19 cellular contexts compared by ENCODE assay signal in the genomic region with DNA sequence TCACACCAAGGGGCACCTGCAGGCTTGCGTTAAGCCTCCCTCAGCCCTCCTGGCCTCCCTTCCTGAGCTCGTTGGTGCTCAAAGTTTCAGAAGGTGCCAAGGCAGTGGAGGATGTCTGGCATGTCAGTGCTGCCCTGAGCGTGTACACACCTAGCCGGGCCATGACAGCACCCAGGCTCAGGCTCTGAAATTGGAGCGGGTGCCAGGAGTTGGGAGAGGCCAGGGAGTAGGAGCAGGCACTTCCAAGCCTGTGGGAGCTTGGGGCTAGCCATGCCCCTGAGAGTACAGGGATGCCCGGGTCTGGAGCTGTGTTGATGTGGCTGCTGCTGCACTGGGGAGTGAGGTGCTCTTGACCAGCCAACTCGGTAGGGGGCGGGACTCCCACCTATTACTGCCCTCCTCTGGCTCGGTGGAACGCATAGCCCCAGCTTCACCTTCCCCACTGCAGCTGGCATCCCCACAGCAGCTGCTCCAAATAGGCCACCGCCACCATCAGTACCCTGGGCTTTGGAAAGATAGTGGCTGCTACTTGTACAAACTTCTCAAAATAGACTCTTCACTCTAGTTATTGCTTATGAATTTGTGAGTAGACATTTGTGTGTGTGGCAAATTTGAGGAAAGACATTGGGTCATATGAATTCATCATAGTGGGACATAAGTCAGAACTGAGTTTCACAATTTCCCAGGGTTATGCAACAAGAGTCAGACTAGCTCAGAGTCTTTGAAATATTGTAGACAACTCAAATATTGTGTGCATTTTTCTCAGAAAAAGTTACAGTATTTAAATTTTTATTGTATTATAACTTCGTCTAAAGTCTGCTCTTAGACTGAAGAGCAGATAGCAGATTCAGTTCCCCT. TPM values are rescaled to one million over a fixed set of nuclear protein-coding genes. Genes with fewer than 3 reads are reported as not detected.
A peak's percentile ranks its signal among the peaks of the same experiment; 100 is the strongest.
DNase-seq lines count a peak whose midpoint lies in the region; ATAC-seq and TF ChIP-seq lines count a peak whose summit lies in the region.
"Had no signal": no experiment of that assay in that cellular context is flagged by ENCODE, and none has a peak within 500 bp of the region (broad histone marks: within the 10 kb centered on the region; RNA-seq: fewer than 3 reads in every experiment).

No MANE protein-coding gene starts in this region.

- in situ Hi-C loops in IMR-90 (cut with MboI; ENCODE audit: low sequenced_read_pairs), result no loop called here

- no peak overlapping the region for H2BK20ac ChIP-seq in IMR-90 (ENCODE audit: low read depth, low read length)

- TF ChIP-seq CTCF in IMR-90 (conservative IDR thresholded peaks at IDR 0.05; ENCODE audit: low read depth, low read length) (no peak), fibroblast of the aortic adventitia (IDR thresholded peaks at IDR 0.05; ENCODE audit: insufficient read depth, low read length) (no peak)

- TF ChIP-seq POLR2A in IMR-90 (IDR thresholded peaks at IDR 0.05; ENCODE audit: low read depth, low read length), result no peak

- no peak overlapping the region for H2BK120ac ChIP-seq in IMR-90 (ENCODE audit: low read depth, low read length)

- H3K4me3 ChIP-seq in IMR-90 (ENCODE audit: insufficient read depth, low read depth, low read length) (no peak overlapping the region), fibroblast of the aortic adventitia (ENCODE audit: low read depth, low read length) (no peak overlapping the region)
- H3K4me3 ChIP-seq: hepatocyte, SJSA1 had no signal

- no peak overlapping the region for H2AK5ac ChIP-seq in IMR-90 (ENCODE audit: low read depth, low read length)

- ATAC-seq in IMR-90 (ENCODE audit: low read depth) (no peak), sciatic nerve (peak; percentile 73), HG02981 (IDR thresholded peaks at IDR 0.05; ENCODE audit: unreplicated experiment) (no peak)
- ATAC-seq: activated CD4-positive, alpha-beta T cell treated with anti-CD3 and anti-CD28 coated beads for 36 hours had no signal

- H3K4ac ChIP-seq in IMR-90 (ENCODE audit: low read depth, low read length), result no peak overlapping the region

- no CpG with 5 or more reads among the region's 12 CpGs for WGBS in IMR-90 (ENCODE audit: extremely low coverage in 2 of 2, insufficient read length in 1 of 2), 2 experiments

- no peak overlapping the region for H3K18ac ChIP-seq in IMR-90 (ENCODE audit: low read depth, low read length)

- H4K91ac ChIP-seq in IMR-90 (ENCODE audit: insufficient read depth, low read depth, low read length), result no peak overlapping the region

- H4K8ac ChIP-seq in IMR-90 (ENCODE audit: low read depth in 2 of 2, low read length in 2 of 2), result no peak overlapping the region

- no peaks in the 10 kb centered on the region for H3K27me3 ChIP-seq in IMR-90 (ENCODE audit: control insufficient read depth, insufficient read depth, low read length)
- H3K27me3 ChIP-seq: hepatocyte, SJSA1 had no signal

- H4K5ac ChIP-seq in IMR-90 (ENCODE audit: low read depth, low read length), result no peak overlapping the region

- intact Hi-C loops in IMR-90 (cut with micrococcal nuclease), result no loop called here
- intact Hi-C loops in sciatic nerve (cut with DNase I), result no loop called here

- POLR2A ChIA-PET in IMR-90 (lab: Charles Lee; ENCODE audit: unreplicated experiment), result no interaction called here

- no peaks in the 10 kb centered on the region for H3K9me1 ChIP-seq in IMR-90 (ENCODE audit: insufficient read depth, low read length)

- H3K4me2 ChIP-seq in IMR-90 (ENCODE audit: low read depth, low read length), result no peak overlapping the region
- H3K4me2 ChIP-seq: hepatocyte had no signal

- peaks cover 11% of the 10 kb centered on the region for H3K9me3 ChIP-seq in IMR-90 (ENCODE audit: control insufficient read depth, insufficient read depth, low read length)
- H3K9me3 ChIP-seq: SJSA1 had no signal

- H2AK9ac ChIP-seq in IMR-90 (replicated peaks; ENCODE audit: low read depth, low read length, poor library complexity), result peak overlapping the region; percentile 16

- TF ChIP-seq RAD21 in IMR-90 (IDR thresholded peaks at IDR 0.05; ENCODE audit: low read length), result no peak

- H2BK5ac ChIP-seq in IMR-90 (ENCODE audit: low read depth, low read length, poor library complexity, severe bottlenecking), result no peak overlapping the region

- dilution Hi-C loops in IMR-90 (cut with HindIII; ENCODE audit: low sequenced_read_pairs, unreplicated experiment), result no loop called here

- H3K9ac ChIP-seq in IMR-90 (ENCODE audit: low read depth, low read length), result no peak overlapping the region

- H3K36me3 ChIP-seq in IMR-90 (ENCODE audit: control insufficient read depth, insufficient read depth, low read length), result no peaks in the 10 kb centered on the region
- H3K36me3 ChIP-seq: SJSA1 had no signal

- H4K20me1 ChIP-seq in IMR-90 (ENCODE audit: insufficient read depth, low read length), result no peaks in the 10 kb centered on the region

- no TSS peak for BruUV-seq in IMR-90 (replicated peaks; lab: Mats Ljungman, UMichigan)

- no peak for DNase-seq in IMR-90
- peak; percentile 93 for DNase-seq in SIG-M5 treated with dmso at 0.1 percent for 504 hours (lab: John Stamatoyannopoulos, UW; ENCODE audit: unreplicated experiment)
- DNase-seq in fibroblast of the aortic adventitia (ENCODE audit: low read depth), result peak; percentile 11
- DNase-seq in sciatic nerve (ENCODE audit: low spot score), result no peak
- no peak for DNase-seq in NCI-H2029 (lab: John Stamatoyannopoulos, UW)
- no peak for DNase-seq in SHP77 treated with DMSO at 0.1 percent for 48 hours (lab: John Stamatoyannopoulos, UW)
- DNase-seq: activated CD4-positive, alpha-beta T cell treated with anti-CD3 and anti-CD28 coated beads for 36 hours; activated naive CD4-positive, alpha-beta T cell treated with anti-CD3 and anti-CD28 coated beads for 36 hours; activated T-cell treated with anti-CD3 and anti-CD28 coated beads for 4 hours; Calu3; erythroblast; NCI-H187; occipital lobe; stimulated activated CD4-positive, alpha-beta T cell treated with anti-CD3 and anti-CD28 coated beads, Interleukin-2, amount 100 ng/mL, for 48 hours; substantia nigra; T1000 had no signal

- no peak overlapping the region for H2BK15ac ChIP-seq in IMR-90 (ENCODE audit: low read depth, low read length)

- no peak overlapping the region for H3K14ac ChIP-seq in IMR-90 (replicated peaks; ENCODE audit: low read depth, low read length)

- no peak overlapping the region for H3K23ac ChIP-seq in IMR-90 (ENCODE audit: low read depth, low read length)

- CTCF ChIA-PET in IMR-90 (lab: Yijun Ruan, JAX), result no interaction called here

- peak overlapping the region; percentile 21 for H2AFZ ChIP-seq in IMR-90 (replicated peaks; ENCODE audit: low read length, poor library complexity)
- H2AFZ ChIP-seq: hepatocyte had no signal

- no peak overlapping the region for H3K56ac ChIP-seq in IMR-90 (ENCODE audit: extremely low read depth, insufficient read depth, low read length)

- no peak overlapping the region for H3K27ac ChIP-seq in IMR-90 (ENCODE audit: insufficient read depth, low read length)
- H3K27ac ChIP-seq: hepatocyte, SJSA1 had no signal

- no peaks in the 10 kb centered on the region for H3K79me1 ChIP-seq in IMR-90 (ENCODE audit: low read depth in 1 of 2, low read length in 2 of 2)

- no peaks in the 10 kb centered on the region for H3K4me1 ChIP-seq in IMR-90 (ENCODE audit: control insufficient read depth, insufficient read depth, low read length)

TF ChIP-seq in IMR-90, 13 proteins besides CTCF, POLR2A, EP300 and RAD21:
- TF ChIP-seq CEBPB (IDR thresholded peaks at IDR 0.05; ENCODE audit: low read depth, low read length) (peak; percentile 48; the same call in 1 of the 2 replicates), NFE2L2 (IDR thresholded peaks at IDR 0.05; ENCODE audit: low read depth, low read length) (no peak)

RNA-seq across cellular contexts. Expression of a gene that starts 6.8 kb away (rescaled TPM):
- total RNA-seq in IMR-90 (2012; rRNA removed) (not detected in 2 replicates), fibroblast of the aortic adventitia (ENCODE audit: low replicate concordance) (under 0.01 and 0.08 TPM in 2 replicates), sciatic nerve (0.53 TPM)
- not detected in 2 replicates for polyA plus RNA-seq in IMR-90 (2012; rRNA removed)
- polyA plus RNA-seq in IMR-90 (2012; cell fraction: cytosol; rRNA removed), result not detected in 2 replicates
- polyA plus RNA-seq in IMR-90 (2012; cell fraction: nucleus; rRNA removed; ENCODE audit: low replicate concordance), result not detected in 2 replicates
- total RNA-seq: activated CD4-positive, alpha-beta T cell treated with anti-CD3 and anti-CD28 coated beads for 36 hours; activated naive CD4-positive, alpha-beta T cell treated with anti-CD3 and anti-CD28 coated beads for 36 hours; Calu3; SJSA1 had no signal
- polyA plus RNA-seq: hepatocyte had no signal

RNA-seq across cellular contexts. Expression of a gene that starts 34.1 kb away (rescaled TPM):
- total RNA-seq in IMR-90 (2012; rRNA removed), result 64.2 and 66.3 TPM in 2 replicates
- polyA plus RNA-seq in IMR-90 (2012; rRNA removed), result 26.8 and 29.7 TPM in 2 replicates
- polyA plus RNA-seq in IMR-90 (2012; cell fraction: cytosol; rRNA removed), result 5.5 and 8.4 TPM in 2 replicates
- polyA plus RNA-seq in IMR-90 (2012; cell fraction: nucleus; rRNA removed; ENCODE audit: low replicate concordance), result 10.3 and 72.2 TPM in 2 replicates
- total RNA-seq in fibroblast of the aortic adventitia (ENCODE audit: low replicate concordance), result 73.5 and 97.1 TPM in 2 replicates
- 85.6 TPM for total RNA-seq in sciatic nerve

Comparison
In these comparisons a context has a peak if more than half of its experiments do, and no peak if none do; other contexts are left out.
1. DNase-seq: peak in SIG-M5 treated with dmso at 0.1 percent for 504 hours (single experiment) and fibroblast of the aortic adventitia (single experiment); none in IMR-90 (single experiment), sciatic nerve (single experiment), NCI-H2029 (single experiment) and SHP77 treated with DMSO at 0.1 percent for 48 hours (single experiment).